Comparison of ENCODE assay signal across 20 cellular contexts in genomic region chr2:72803626-72804320, GRCh38. TPM values are rescaled to one million over a fixed set of nuclear protein-coding genes. Genes with fewer than 3 reads are reported as not detected.
DNase-seq lines count a peak whose midpoint lies in the region; ATAC-seq, FAIRE-seq and TF ChIP-seq lines count a peak whose summit lies in the region.
"Had no signal": no experiment of that assay in that cellular context is flagged by ENCODE, and none has a peak within 500 bp of the region (broad histone marks: within the 10 kb centered on the region; RNA-seq: fewer than 3 reads in every experiment).

No MANE protein-coding gene starts in this region.

- H3K4me1 ChIP-seq in right cardiac atrium (ENCODE audit: control insufficient read depth, insufficient read depth, low read length) (no peaks in the 10 kb centered on the region), astrocyte (ENCODE audit: insufficient read depth, low read length) (no peaks in the 10 kb centered on the region)
- H3K4me1 ChIP-seq: BLaER1 treated with 17β-estradiol and CSF1 and Interleukin-3, amounts not matched to agents 10 nM and 100 nM had no signal

- peak overlapping the region; percentile 20 for H3K4me2 ChIP-seq in astrocyte (ENCODE audit: low read length)
- H3K4me2 ChIP-seq: BLaER1 treated with 17β-estradiol and CSF1 and Interleukin-3, amounts not matched to agents 10 nM and 100 nM; PC-9 had no signal

- H3K27ac Mint-ChIP-seq in astrocyte (ENCODE audit: unreplicated experiment), result no peak overlapping the region

- H3K36me3 ChIP-seq in astrocyte (ENCODE audit: insufficient read depth, low read length), result no peaks in the 10 kb centered on the region

- H3K9me3 ChIP-seq in right cardiac atrium (ENCODE audit: control insufficient read depth, low read length) (no peaks in the 10 kb centered on the region), astrocyte (ENCODE audit: insufficient read depth, low read depth, low read length) (no peaks in the 10 kb centered on the region)
- H3K9me3 ChIP-seq: SJSA1 had no signal

- ATAC-seq in left ventricle myocardium superior, result peak; percentile 39
- ATAC-seq in right cardiac atrium, result no peak
- ATAC-seq in GM21737 (IDR thresholded peaks at IDR 0.05; ENCODE audit: unreplicated experiment), result no peak
- ATAC-seq in HG03095 (IDR thresholded peaks at IDR 0.05; ENCODE audit: unreplicated experiment), result no peak

- peaks cover under 1% of the 10 kb centered on the region for H3K9me3 Mint-ChIP-seq in astrocyte (ENCODE audit: unreplicated experiment)

- H3K4me1 Mint-ChIP-seq in astrocyte (ENCODE audit: low read depth, unreplicated experiment), result peaks cover 7% of the 10 kb centered on the region

- no peak overlapping the region for H3K27ac ChIP-seq in right cardiac atrium (ENCODE audit: low read length)
- no peak overlapping the region for H3K27ac ChIP-seq in astrocyte (ENCODE audit: low read depth, low read length)
- peak overlapping the region; percentile 85 for H3K27ac ChIP-seq in layer of hippocampus (ENCODE audit: low read depth, low read length)
- H3K27ac ChIP-seq in temporal lobe (ENCODE audit: low read depth, low read length), result peak overlapping the region; percentile 97
- H3K27ac ChIP-seq: BLaER1 treated with 17β-estradiol and CSF1 and Interleukin-3, amounts not matched to agents 10 nM and 100 nM; PC-9; RWPE1; SJSA1 had no signal

- H3K36me3 Mint-ChIP-seq in astrocyte (ENCODE audit: low read depth, unreplicated experiment), result peaks cover 3% of the 10 kb centered on the region

- intact Hi-C loops in left ventricle myocardium superior (cut with micrococcal nuclease) (no loop called here), right cardiac atrium (cut with DNase I) (no loop called here)

- DNase-seq in left ventricle myocardium superior, result no peak
- no peak for DNase-seq in right cardiac atrium
- DNase-seq in astrocyte (ENCODE audit: low read depth), result no peak
- no peak for DNase-seq in NCI-H187 (lab: John Stamatoyannopoulos, UW)
- DNase-seq: CD8-positive, alpha-beta memory T cell; DMS79 treated with DMSO at 0.1 percent for 48 hours; H7; MV-4-11; NCI-H1417 treated with DMSO at 0.1 percent for 48 hours; NCI-H1930; NCI-H345; NCI-H524 treated with DMSO at 0.1 percent for 48 hours; PC-9 had no signal

- no peak for TF ChIP-seq CTCF in astrocyte (IDR thresholded peaks at IDR 0.05; ENCODE audit: insufficient read depth, low read depth, low read length)

- H3K27me3 Mint-ChIP-seq in astrocyte (ENCODE audit: low read depth, unreplicated experiment), result no peaks in the 10 kb centered on the region

- H3K4me3 Mint-ChIP-seq in astrocyte (ENCODE audit: unreplicated experiment), result no peak overlapping the region
- H3K4me3 Mint-ChIP-seq: CD8-positive, alpha-beta memory T cell had no signal

- no peaks in the 10 kb centered on the region for H3K27me3 ChIP-seq in right cardiac atrium (ENCODE audit: control insufficient read depth, insufficient read depth)
- no peaks in the 10 kb centered on the region for H3K27me3 ChIP-seq in astrocyte (ENCODE audit: insufficient read depth, low read length)
- H3K27me3 ChIP-seq in layer of hippocampus (ENCODE audit: control insufficient read depth, insufficient read depth, low read length), result no peaks in the 10 kb centered on the region
- H3K27me3 ChIP-seq: BLaER1 treated with 17β-estradiol and CSF1 and Interleukin-3, amounts not matched to agents 10 nM and 100 nM; SJSA1 had no signal

- peaks cover 21% of the 10 kb centered on the region for H4K20me1 ChIP-seq in astrocyte (ENCODE audit: insufficient read depth, low read length)
- H4K20me1 ChIP-seq: BLaER1 treated with 17β-estradiol and CSF1 and Interleukin-3, amounts not matched to agents 10 nM and 100 nM had no signal

- no peak for FAIRE-seq in astrocyte (lab: Jason Lieb, UNC)

- peaks cover 12% of the 10 kb centered on the region for H3K79me2 ChIP-seq in astrocyte (ENCODE audit: insufficient read depth, low read length)

- no peak overlapping the region for H2AFZ ChIP-seq in astrocyte (ENCODE audit: low read depth, low read length)
- H2AFZ ChIP-seq: PC-9 had no signal

- no peak overlapping the region for H3K9ac ChIP-seq in astrocyte (ENCODE audit: low read length)
- H3K9ac ChIP-seq: BLaER1 treated with 17β-estradiol and CSF1 and Interleukin-3, amounts not matched to agents 10 nM and 100 nM had no signal

- H3K4me3 ChIP-seq in right cardiac atrium (ENCODE audit: low read length) (no peak overlapping the region), astrocyte (ENCODE audit: insufficient read depth, low read depth, low read length) (no peak overlapping the region)
- H3K4me3 ChIP-seq: BLaER1 treated with 17β-estradiol and CSF1 and Interleukin-3, amounts not matched to agents 10 nM and 100 nM; PC-9; SJSA1 had no signal

RNA-seq across cellular contexts. Expression of gene EXOC6B, which starts 22.1 kb away (rescaled TPM):
- total RNA-seq in left ventricle myocardium superior (122 TPM), right cardiac atrium (100 to 1,000 TPM in 3 of 4 donors, 10 to 100 TPM in 1; 93.6 to 127 (median 121) TPM), astrocyte (26.2 and 31.8 TPM in 2 replicates), temporal lobe (105 TPM)
- polyA plus RNA-seq in right cardiac atrium, result 17.5 TPM

Comparison
In these comparisons a context has a peak if more than half of its experiments do, and no peak if none do; other contexts are left out.
1. H3K27ac ChIP-seq: peak in layer of hippocampus (single experiment) and temporal lobe (single experiment); none in right cardiac atrium (single experiment) and astrocyte (single experiment).